In genomic region chr9:21802418-21803000, GRCh38 we compare ENCODE assay signal across 1 cellular context.
TF ChIP-seq lines count a peak whose summit lies in the region.

TSS of gene MTAP (plus strand) at chr9:21802636. CDS start at chr9:21802749, 113 bp downstream.

TF ChIP-seq in HepG2, 621 proteins besides CTCF, POLR2A, EP300 and RAD21 (continued from another document and continues in another):
- no peak for TF ChIP-seq ARID3A (IDR thresholded peaks at IDR 0.05; ENCODE audit: low read depth, low read length)
- TF ChIP-seq ZNF552 (CRISPR knock-in tag; IDR thresholded peaks at IDR 0.05; ENCODE audit: borderline replicate concordance), result no peak
- TF ChIP-seq TRIM24 (CRISPR knock-in tag; IDR thresholded peaks at IDR 0.05), result no peak
- no peak for TF ChIP-seq ZNF280D (CRISPR knock-in tag; IDR thresholded peaks at IDR 0.05)
- TF ChIP-seq U2AF2 (IDR thresholded peaks at IDR 0.05; ENCODE audit: low read depth, low read length), result no peak
- peak; percentile 9; the same call in 1 of the 2 replicates for TF ChIP-seq DR1 (CRISPR knock-in tag; IDR thresholded peaks at IDR 0.05)
- TF ChIP-seq ZNF296 (CRISPR knock-in tag; conservative IDR thresholded peaks at IDR 0.05), result no peak
- no peak; the same call in 1 of the 2 replicates for TF ChIP-seq RXRA (CRISPR knock-in tag; IDR thresholded peaks at IDR 0.05)
- peak; percentile 68; the same call in 1 of the 2 replicates for TF ChIP-seq ZSCAN31 (CRISPR knock-in tag; IDR thresholded peaks at IDR 0.05; ENCODE audit: low read depth)
- TF ChIP-seq ARNTL (CRISPR knock-in tag; IDR thresholded peaks at IDR 0.05), result peak; percentile 71
- peak; percentile 45 for TF ChIP-seq IKZF4 (CRISPR knock-in tag; IDR thresholded peaks at IDR 0.05; ENCODE audit: borderline replicate concordance, low read depth, not compliant biosample characterization)
- no peak for TF ChIP-seq SRSF9 (IDR thresholded peaks at IDR 0.05; ENCODE audit: borderline replicate concordance, insufficient read depth, low read depth, low read length, poor library complexity, severe bottlenecking)
- peak; percentile 77 for TF ChIP-seq THAP11 (CRISPR knock-in tag; IDR thresholded peaks at IDR 0.05)
- TF ChIP-seq SIX4 (CRISPR knock-in tag; IDR thresholded peaks at IDR 0.05), result no peak
- TF ChIP-seq MLXIP (CRISPR knock-in tag; IDR thresholded peaks at IDR 0.05; ENCODE audit: borderline replicate concordance), result peak; percentile 12; the same call in 1 of the 2 replicates
- TF ChIP-seq ZNF337 (CRISPR knock-in tag; IDR thresholded peaks at IDR 0.05; ENCODE audit: borderline replicate concordance, low read depth), result no peak
- TF ChIP-seq SRSF1 (optimal IDR thresholded peaks at IDR 0.05; ENCODE audit: low read depth, low read length), result no peak
- TF ChIP-seq KLF6 (CRISPR knock-in tag; IDR thresholded peaks at IDR 0.05), result no peak
- TF ChIP-seq ZBTB1 (CRISPR knock-in tag; IDR thresholded peaks at IDR 0.05; ENCODE audit: borderline replicate concordance), result no peak
- no peak for TF ChIP-seq ZNF446 (CRISPR knock-in tag; IDR thresholded peaks at IDR 0.05)
- peak; percentile 94 for TF ChIP-seq ZNF543 (CRISPR knock-in tag; IDR thresholded peaks at IDR 0.05)
- 0 out of 2 replicates have a peak, but pooled peaks have one; percentile 39 for TF ChIP-seq ZSCAN22 (CRISPR knock-in tag; IDR thresholded peaks at IDR 0.05)
- TF ChIP-seq BCL3 (CRISPR knock-in tag; IDR thresholded peaks at IDR 0.05), result peak; percentile 79
- TF ChIP-seq ZNF546 (CRISPR knock-in tag; conservative IDR thresholded peaks at IDR 0.05), result peak; percentile 77; the same call in 1 of the 2 replicates
- no peak for TF ChIP-seq NFE2 (CRISPR knock-in tag; IDR thresholded peaks at IDR 0.05)
- TF ChIP-seq ZFX (CRISPR knock-in tag; IDR thresholded peaks at IDR 0.05; ENCODE audit: low read depth), result peak; percentile 69; the same call in 1 of the 2 replicates
- no peak for TF ChIP-seq ZNF703 (CRISPR knock-in tag; IDR thresholded peaks at IDR 0.05; ENCODE audit: borderline replicate concordance)
- no peak for TF ChIP-seq TFAP4 (IDR thresholded peaks at IDR 0.05; ENCODE audit: borderline replicate concordance, low read depth)
- peak; percentile 63; the same call in 1 of the 2 replicates for TF ChIP-seq ZNF891 (CRISPR knock-in tag; IDR thresholded peaks at IDR 0.05)
- TF ChIP-seq ZNF772 (CRISPR knock-in tag; IDR thresholded peaks at IDR 0.05), result peak; percentile 82
- TF ChIP-seq ZNF629 (CRISPR knock-in tag; conservative IDR thresholded peaks at IDR 0.05), result no peak
- TF ChIP-seq ATF5 (CRISPR knock-in tag; IDR thresholded peaks at IDR 0.05; ENCODE audit: low read depth), result no peak
- TF ChIP-seq ZNF18 (CRISPR knock-in tag; IDR thresholded peaks at IDR 0.05; ENCODE audit: insufficient replicate concordance), result no peak
- TF ChIP-seq ZBTB39 (CRISPR knock-in tag; IDR thresholded peaks at IDR 0.05), result no peak; the same call in 1 of the 2 replicates
- TF ChIP-seq MED8 (CRISPR knock-in tag; IDR thresholded peaks at IDR 0.05; ENCODE audit: insufficient replicate concordance), result no peak
- no peak for TF ChIP-seq POLR2AphosphoS2 (IDR thresholded peaks at IDR 0.05; ENCODE audit: low read depth, low read length)
- TF ChIP-seq NRL (CRISPR knock-in tag; IDR thresholded peaks at IDR 0.05; ENCODE audit: borderline replicate concordance), result peak; percentile 28; the same call in 1 of the 2 replicates
- TF ChIP-seq IRX3 (CRISPR knock-in tag; IDR thresholded peaks at IDR 0.05; ENCODE audit: borderline replicate concordance, low read depth), result no peak
- TF ChIP-seq ATF2 (CRISPR knock-in tag; IDR thresholded peaks at IDR 0.05), result no peak
- TF ChIP-seq NPAS2 (CRISPR knock-in tag; IDR thresholded peaks at IDR 0.05; ENCODE audit: borderline replicate concordance), result no peak
- peak; percentile 57 for TF ChIP-seq CCAR2 (optimal IDR thresholded peaks at IDR 0.05; ENCODE audit: low read depth, low read length)
- TF ChIP-seq POGZ (CRISPR knock-in tag; IDR thresholded peaks at IDR 0.05), result peak; percentile 42
- no peak for TF ChIP-seq ADNP (CRISPR knock-in tag; IDR thresholded peaks at IDR 0.05)
- TF ChIP-seq ZNF720 (CRISPR knock-in tag; IDR thresholded peaks at IDR 0.05), result no peak
- TF ChIP-seq NFIB (CRISPR knock-in tag; IDR thresholded peaks at IDR 0.05; ENCODE audit: borderline replicate concordance), result no peak
- no peak for TF ChIP-seq GZF1 (CRISPR knock-in tag; IDR thresholded peaks at IDR 0.05)
- TF ChIP-seq ZNF615 (CRISPR knock-in tag; IDR thresholded peaks at IDR 0.05; ENCODE audit: borderline replicate concordance), result no peak
- peak; percentile 36; the same call in 1 of the 2 replicates for TF ChIP-seq KMT2B (CRISPR knock-in tag; IDR thresholded peaks at IDR 0.05)
